11 cellular contexts compared by ENCODE assay signal in genomic region chr16:75591001-75591852, GRCh38. TPM values are rescaled to one million over a fixed set of nuclear protein-coding genes. Genes with fewer than 3 reads are reported as not detected.
DNase-seq lines count a peak whose midpoint lies in the region; ATAC-seq and TF ChIP-seq lines count a peak whose summit lies in the region.
"Had no signal": no experiment of that assay in that cellular context is flagged by ENCODE, and none has a peak within 500 bp of the region (broad histone marks: within the 10 kb centered on the region; RNA-seq: fewer than 3 reads in every experiment).

No MANE protein-coding gene starts in this region.

- H3K36me3 ChIP-seq in muscle layer of duodenum (ENCODE audit: control insufficient read depth in 1 of 2, insufficient read depth in 2 of 2, low read length in 2 of 2) (peaks cover 5 to 11% of the 10 kb centered on the region in 2 donors), vagina (no peaks in the 10 kb centered on the region)

- CTCF ChIA-PET in activated naive CD4-positive, alpha-beta T cell treated with anti-CD3 and anti-CD28 coated beads for 36 hours (lab: Charles Lee): interaction anchor here (0.7 kb wide), 1 partner anchor 72 kb away, joined by 3 read pairs; no protein-coding TSS in a partner anchor
- CTCF ChIA-PET in activated CD8-positive, alpha-beta T cell treated with anti-CD3 and anti-CD28 coated beads, Interleukin-2, amount 10 ng/mL, durations not matched to agents 7 days and 5 days (lab: Charles Lee): interaction anchor here (0.6 to 1.3 kb wide), 2 partner anchors 24 to 127 kb away, joined by 3 read pairs; partner anchors contain the start of gene TMEM170A

- no peak for TF ChIP-seq POLR2A in vagina (IDR thresholded peaks at IDR 0.05)

- POLR2A ChIA-PET in activated CD8-positive, alpha-beta T cell treated with anti-CD3 and anti-CD28 coated beads, Interleukin-2, amount 10 ng/mL, durations not matched to agents 7 days and 5 days (lab: Charles Lee): no interaction called here

- peaks cover 43% of the 10 kb centered on the region for H3K36me3 Mint-ChIP-seq in activated T-cell treated with anti-CD3 and anti-CD28 coated beads, Interleukin-2, amount 50 U/mL, for 24 hours (ENCODE audit: low read depth)
- peaks cover 4% of the 10 kb centered on the region for H3K36me3 Mint-ChIP-seq in activated naive CD4-positive, alpha-beta T cell treated with anti-CD3 and anti-CD28 coated beads for 36 hours (ENCODE audit: low read depth)
- peaks cover 2% of the 10 kb centered on the region for H3K36me3 Mint-ChIP-seq in activated CD8-positive, alpha-beta T cell treated with anti-CD3 and anti-CD28 coated beads, Interleukin-2, amount 10 ng/mL, durations not matched to agents 7 days and 5 days (ENCODE audit: low read depth)

- ATAC-seq in activated CD8-positive, alpha-beta T cell treated with anti-CD3 and anti-CD28 coated beads, Interleukin-2, amount 10 ng/mL, durations not matched to agents 7 days and 5 days: no peak

- peak overlapping the region; percentile 88 for H3K27ac ChIP-seq in muscle layer of duodenum (ENCODE audit: low read length)
- peak overlapping the region; percentile 4 for H3K27ac ChIP-seq in vagina

- H3K27ac Mint-ChIP-seq in activated T-cell treated with anti-CD3 and anti-CD28 coated beads, Interleukin-2, amount 50 U/mL, for 24 hours: no peak overlapping the region
- no peak overlapping the region for H3K27ac Mint-ChIP-seq in activated naive CD4-positive, alpha-beta T cell treated with anti-CD3 and anti-CD28 coated beads for 36 hours
- H3K27ac Mint-ChIP-seq in activated CD8-positive, alpha-beta T cell treated with anti-CD3 and anti-CD28 coated beads, Interleukin-2, amount 10 ng/mL, durations not matched to agents 7 days and 5 days: no peak overlapping the region
- H3K27ac Mint-ChIP-seq: B cell had no signal

- peaks cover 0 to 13% of the 10 kb centered on the region in 2 donors for H3K4me1 ChIP-seq in muscle layer of duodenum (ENCODE audit: control insufficient read depth in 1 of 2, insufficient read depth in 2 of 2, low read length in 2 of 2)
- peaks cover 8% of the 10 kb centered on the region for H3K4me1 ChIP-seq in vagina

- intact Hi-C loops in vagina (cut with DNase I): no loop called here
- intact Hi-C loops in activated naive CD4-positive, alpha-beta T cell treated with anti-CD3 and anti-CD28 coated beads for 36 hours (cut with micrococcal nuclease): no loop called here

- peak; percentile 13 for DNase-seq in activated T-cell treated with anti-CD3 and anti-CD28 coated beads, Interleukin-2, amount 50 U/mL, for 24 hours
- DNase-seq in activated T-cell treated with anti-CD3 and anti-CD28 coated beads, Interleukin-2, amount 50 U/mL, for 1 hour: no peak
- DNase-seq in fibroblast of mammary gland (ENCODE audit: low read depth) (peak; percentile 75), vagina (ENCODE audit: extremely low spot score in 2 of 2) (no peak)
- no peak for DNase-seq in activated naive CD4-positive, alpha-beta T cell treated with anti-CD3 and anti-CD28 coated beads for 36 hours
- DNase-seq in activated CD4-positive, CD25-positive, alpha-beta regulatory T cell (lab: John Stamatoyannopoulos, UW): no peak
- DNase-seq in activated CD8-positive, alpha-beta T cell treated with anti-CD3 and anti-CD28 coated beads, Interleukin-2, amount 10 ng/mL, durations not matched to agents 7 days and 5 days: no peak
- DNase-seq: naive B cell, NCI-H2107 had no signal

- H3K4me3 ChIP-seq in fibroblast of mammary gland (ENCODE audit: control insufficient read depth, low read depth, low read length): no peak overlapping the region
- H3K4me3 ChIP-seq in muscle layer of duodenum (ENCODE audit: low read depth in 1 of 2, low read length in 2 of 2): peak overlapping the region; percentile 9 to 30
- H3K4me3 ChIP-seq in vagina: no peak overlapping the region

- no peak for TF ChIP-seq CTCF in fibroblast of mammary gland (conservative IDR thresholded peaks at IDR 0.05; ENCODE audit: control insufficient read depth, insufficient read depth, low read depth, low read length)
- TF ChIP-seq CTCF in vagina (IDR thresholded peaks at IDR 0.05): no peak

- no peaks in the 10 kb centered on the region for H3K27me3 ChIP-seq in muscle layer of duodenum (ENCODE audit: low read depth, low read length)
- no peaks in the 10 kb centered on the region for H3K27me3 ChIP-seq in vagina

- no peaks in the 10 kb centered on the region for H3K27me3 Mint-ChIP-seq in activated T-cell treated with anti-CD3 and anti-CD28 coated beads, Interleukin-2, amount 50 U/mL, for 24 hours
- no peaks in the 10 kb centered on the region for H3K27me3 Mint-ChIP-seq in activated naive CD4-positive, alpha-beta T cell treated with anti-CD3 and anti-CD28 coated beads for 36 hours (ENCODE audit: low read depth)
- H3K27me3 Mint-ChIP-seq in activated CD8-positive, alpha-beta T cell treated with anti-CD3 and anti-CD28 coated beads, Interleukin-2, amount 10 ng/mL, durations not matched to agents 7 days and 5 days (ENCODE audit: low read depth): no peaks in the 10 kb centered on the region
- H3K27me3 Mint-ChIP-seq: B cell, naive B cell had no signal

- H3K4me1 Mint-ChIP-seq in activated T-cell treated with anti-CD3 and anti-CD28 coated beads, Interleukin-2, amount 50 U/mL, for 24 hours (ENCODE audit: low read depth): peaks cover 16% of the 10 kb centered on the region
- peaks cover 14% of the 10 kb centered on the region for H3K4me1 Mint-ChIP-seq in activated naive CD4-positive, alpha-beta T cell treated with anti-CD3 and anti-CD28 coated beads for 36 hours (ENCODE audit: low read depth)
- peaks cover 13% of the 10 kb centered on the region for H3K4me1 Mint-ChIP-seq in activated CD8-positive, alpha-beta T cell treated with anti-CD3 and anti-CD28 coated beads, Interleukin-2, amount 10 ng/mL, durations not matched to agents 7 days and 5 days (ENCODE audit: low read depth)
- H3K4me1 Mint-ChIP-seq: B cell had no signal

- no peaks in the 10 kb centered on the region for H3K9me3 Mint-ChIP-seq in activated T-cell treated with anti-CD3 and anti-CD28 coated beads, Interleukin-2, amount 50 U/mL, for 24 hours
- H3K9me3 Mint-ChIP-seq in activated naive CD4-positive, alpha-beta T cell treated with anti-CD3 and anti-CD28 coated beads for 36 hours: no peaks in the 10 kb centered on the region
- H3K9me3 Mint-ChIP-seq in activated CD8-positive, alpha-beta T cell treated with anti-CD3 and anti-CD28 coated beads, Interleukin-2, amount 10 ng/mL, durations not matched to agents 7 days and 5 days (ENCODE audit: insufficient read depth): no peaks in the 10 kb centered on the region
- H3K9me3 Mint-ChIP-seq: naive B cell had no signal

- no peak overlapping the region for H3K4me3 Mint-ChIP-seq in activated T-cell treated with anti-CD3 and anti-CD28 coated beads, Interleukin-2, amount 50 U/mL, for 24 hours
- H3K4me3 Mint-ChIP-seq in activated naive CD4-positive, alpha-beta T cell treated with anti-CD3 and anti-CD28 coated beads for 36 hours: no peak overlapping the region
- no peak overlapping the region for H3K4me3 Mint-ChIP-seq in activated CD8-positive, alpha-beta T cell treated with anti-CD3 and anti-CD28 coated beads, Interleukin-2, amount 10 ng/mL, durations not matched to agents 7 days and 5 days
- H3K4me3 Mint-ChIP-seq: B cell, naive B cell had no signal

- H3K9me3 ChIP-seq in muscle layer of duodenum (ENCODE audit: control insufficient read depth in 1 of 2, low read length in 2 of 2): no peaks in the 10 kb centered on the region
- H3K9me3 ChIP-seq in vagina: no peaks in the 10 kb centered on the region

RNA-seq across cellular contexts. Expression of gene GABARAPL2, which starts 25.0 kb away (rescaled TPM):
- total RNA-seq in vagina: 86.4 TPM
- 10 to 100 TPM; 63.3 to 66.8 TPM for total RNA-seq in activated naive CD4-positive, alpha-beta T cell treated with anti-CD3 and anti-CD28 coated beads for 36 hours
- total RNA-seq in activated CD8-positive, alpha-beta T cell treated with anti-CD3 and anti-CD28 coated beads, Interleukin-2, amount 10 ng/mL, durations not matched to agents 7 days and 5 days: 10 to 100 TPM; 57.3 to 59.6 TPM

RNA-seq across cellular contexts. Expression of gene ADAT1, which starts 31.9 kb away (rescaled TPM):
- total RNA-seq in vagina: 44.4 TPM
- 10 to 100 TPM; 45.3 to 47.5 TPM for total RNA-seq in activated naive CD4-positive, alpha-beta T cell treated with anti-CD3 and anti-CD28 coated beads for 36 hours
- total RNA-seq in activated CD8-positive, alpha-beta T cell treated with anti-CD3 and anti-CD28 coated beads, Interleukin-2, amount 10 ng/mL, durations not matched to agents 7 days and 5 days: 10 to 100 TPM; 51.8 to 51.9 TPM

RNA-seq across cellular contexts. Expression of gene TMEM231, which starts 35.2 kb away (rescaled TPM):
- total RNA-seq in vagina: 6.9 TPM
- 1 to 10 TPM; 4.5 to 5.4 TPM for total RNA-seq in activated naive CD4-positive, alpha-beta T cell treated with anti-CD3 and anti-CD28 coated beads for 36 hours
- 1 to 10 TPM; 2.1 to 2.3 TPM for total RNA-seq in activated CD8-positive, alpha-beta T cell treated with anti-CD3 and anti-CD28 coated beads, Interleukin-2, amount 10 ng/mL, durations not matched to agents 7 days and 5 days

RNA-seq across cellular contexts. Expression of gene CHST5, which starts 55.3 kb away (rescaled TPM):
- not detected for total RNA-seq in vagina
- under 1 TPM in 1 of 2 experiments, not detected in 1; 0.10 TPM for total RNA-seq in activated naive CD4-positive, alpha-beta T cell treated with anti-CD3 and anti-CD28 coated beads for 36 hours
- not detected for total RNA-seq in activated CD8-positive, alpha-beta T cell treated with anti-CD3 and anti-CD28 coated beads, Interleukin-2, amount 10 ng/mL, durations not matched to agents 7 days and 5 days

RNA-seq across cellular contexts. Expression of gene KARS1, which starts 56.2 kb away (rescaled TPM):
- 82.0 TPM for total RNA-seq in vagina
- 100 to 1,000 TPM; 371 to 385 TPM for total RNA-seq in activated naive CD4-positive, alpha-beta T cell treated with anti-CD3 and anti-CD28 coated beads for 36 hours
- total RNA-seq in activated CD8-positive, alpha-beta T cell treated with anti-CD3 and anti-CD28 coated beads, Interleukin-2, amount 10 ng/mL, durations not matched to agents 7 days and 5 days: 100 to 1,000 TPM; 208 TPM

Comparison
In these comparisons a context has a peak if more than half of its experiments do, and no peak if none do; other contexts are left out.
1. DNase-seq: peak in activated T-cell treated with anti-CD3 and anti-CD28 coated beads, Interleukin-2, amount 50 U/mL, for 24 hours (single experiment) and fibroblast of mammary gland (single experiment); none in activated T-cell treated with anti-CD3 and anti-CD28 coated beads, Interleukin-2, amount 50 U/mL, for 1 hour (single experiment), vagina (0 of 2), activated naive CD4-positive, alpha-beta T cell treated with anti-CD3 and anti-CD28 coated beads for 36 hours (single experiment), activated CD4-positive, CD25-positive, alpha-beta regulatory T cell (0 of 4) and activated CD8-positive, alpha-beta T cell treated with anti-CD3 and anti-CD28 coated beads, Interleukin-2, amount 10 ng/mL, durations not matched to agents 7 days and 5 days (single experiment).
2. H3K4me3 ChIP-seq: peak in muscle layer of duodenum (2 of 2); none in fibroblast of mammary gland (single experiment) and vagina (0 of 2).